ENCODE assay signal across 23 cellular contexts in the genomic region with DNA sequence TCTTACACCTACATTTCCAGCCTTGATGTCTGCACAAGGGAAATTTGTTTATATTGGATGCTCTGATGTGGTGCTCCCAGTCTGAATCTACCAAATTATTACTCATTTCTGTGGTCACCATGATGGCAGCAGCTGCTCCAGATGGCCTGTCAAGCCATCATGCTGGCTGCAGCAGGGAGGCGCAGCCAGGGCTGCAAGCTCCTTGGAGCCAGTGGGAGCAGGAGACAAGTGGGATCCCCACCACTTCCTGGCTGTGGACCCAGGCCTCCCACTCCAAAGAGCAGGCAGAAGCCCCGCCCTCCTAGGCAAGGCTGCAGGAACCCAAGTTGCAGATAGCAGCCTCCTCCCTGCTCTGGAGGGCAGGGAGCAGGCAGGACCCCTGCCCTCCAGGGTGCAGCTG.
"Had no signal": no experiment of that assay in that cellular context is flagged by ENCODE, and none has a peak within 500 bp of the region (broad histone marks: within the 10 kb centered on the region; RNA-seq: fewer than 3 reads in every experiment).

No MANE protein-coding gene starts in this region.

- ATAC-seq: left lobe of liver; right cardiac atrium; stimulated activated naive B cell treated with anti-CD40 and anti-IgM and Interleukin-4, amounts not matched to agents 10 μg/mL and 1 μg/mL and 100 μg/mL, for 72 hours had no signal

- H3K4me3 Mint-ChIP-seq: mesothelial cell of epicardium; stimulated activated naive B cell treated with anti-CD40 and anti-IgM and Interleukin-4, amounts not matched to agents 10 μg/mL and 1 μg/mL and 100 μg/mL, for 72 hours had no signal

- H3K27ac ChIP-seq: ascending aorta, esophagus squamous epithelium, prostate gland, thoracic aorta, WERI-Rb-1 had no signal

- H3K36me3 Mint-ChIP-seq: mesothelial cell of epicardium; stimulated activated naive B cell treated with anti-CD40 and anti-IgM and Interleukin-4, amounts not matched to agents 10 μg/mL and 1 μg/mL and 100 μg/mL, for 72 hours had no signal

- H3K4me1 Mint-ChIP-seq: stimulated activated naive B cell treated with anti-CD40 and anti-IgM and Interleukin-4, amounts not matched to agents 10 μg/mL and 1 μg/mL and 100 μg/mL, for 72 hours had no signal

- DNase-seq: activated CD4-positive, alpha-beta T cell treated with anti-CD3 and anti-CD28 coated beads for 1 hour; activated CD8-positive, alpha-beta memory T cell treated with anti-CD3 and anti-CD28 coated beads for 24 hours; activated CD8-positive, alpha-beta memory T cell treated with anti-CD3 and anti-CD28 coated beads, Interleukin-2, amount 50 U/mL, for 48 hours; activated effector memory CD4-positive, alpha-beta T cell treated with Interleukin-2 at 50 U/mL for 16 hours; activated naive CD4-positive, alpha-beta T cell treated with anti-CD3 and anti-CD28 coated beads, Interleukin-2, amount 50 U/mL, for 16 hours; activated T-cell treated with anti-CD3 and anti-CD28 coated beads, Interleukin-2, amount 50 U/mL, for 48 hours; dermis blood vessel endothelial cell; effector memory CD4-positive, alpha-beta T cell; esophagus squamous epithelium; head of caudate nucleus; kidney; right cardiac atrium; small intestine; stimulated activated CD4-positive, alpha-beta T cell treated with anti-CD3 and anti-CD28 coated beads, Interleukin-4, amount 100 ng/mL, for 4 hours; stimulated activated naive B cell treated with anti-CD40 and anti-IgM and Interleukin-4, amounts not matched to agents 10 μg/mL and 1 μg/mL and 100 μg/mL, for 72 hours; T-helper 2 cell; WERI-Rb-1 had no signal

- H3K9me3 ChIP-seq: ascending aorta, esophagus squamous epithelium, prostate gland, thoracic aorta had no signal

- H3K27me3 ChIP-seq: ascending aorta, esophagus squamous epithelium had no signal

- H3K4me1 ChIP-seq: ascending aorta, esophagus squamous epithelium, prostate gland had no signal

- H3K27ac Mint-ChIP-seq: mesothelial cell of epicardium; stimulated activated naive B cell treated with anti-CD40 and anti-IgM and Interleukin-4, amounts not matched to agents 10 μg/mL and 1 μg/mL and 100 μg/mL, for 72 hours had no signal

- H3K27me3 Mint-ChIP-seq: stimulated activated naive B cell treated with anti-CD40 and anti-IgM and Interleukin-4, amounts not matched to agents 10 μg/mL and 1 μg/mL and 100 μg/mL, for 72 hours had no signal

- H3K4me3 ChIP-seq: ascending aorta, esophagus squamous epithelium, lung, prostate gland, thoracic aorta had no signal
